ENCODE assay signal across 27 cellular contexts in genomic region chr7:83930262-83930661, GRCh38.
"Had no signal": no experiment of that assay in that cellular context is flagged by ENCODE, and none has a peak within 500 bp of the region (broad histone marks: within the 10 kb centered on the region; RNA-seq: fewer than 3 reads in every experiment).

No MANE protein-coding gene starts in this region.

- H3K9me3 Mint-ChIP-seq: activated naive CD4-positive, alpha-beta T cell treated with anti-CD3 and anti-CD28 coated beads, Interleukin-2, amount 50 U/mL, for 72 hours; activated T-cell treated with anti-CD3 and anti-CD28 coated beads, Interleukin-2, amount 50 U/mL, for 72 hours; nephron; stimulated activated naive CD8-positive, alpha-beta T cell treated with anti-CD3 and anti-CD28 coated beads, Interleukin-15, Interleukin-2, amounts not matched to agents 100 ng/mL and 50 ng/mL, for 24 hours; type B pancreatic cell had no signal

- H3K4me1 ChIP-seq: esophagus muscularis mucosa, foreskin keratinocyte, heart right ventricle, left ventricle myocardium inferior, uterus had no signal

- H3K27ac ChIP-seq: esophagus muscularis mucosa, foreskin keratinocyte, heart right ventricle, left ventricle myocardium inferior, skin epidermis, uterus, VCaP had no signal

- ATAC-seq: activated naive CD4-positive, alpha-beta T cell treated with anti-CD3 and anti-CD28 coated beads, Interleukin-2, amount 50 U/mL, for 72 hours; activated T-cell treated with anti-CD3 and anti-CD28 coated beads, Interleukin-2, amount 50 U/mL, for 72 hours; foreskin keratinocyte; heart right ventricle; sciatic nerve; stimulated activated effector memory CD8-positive, alpha-beta T cell treated with anti-CD3 and anti-CD28 coated beads, Interleukin-12 subunit alpha, Interleukin-12 subunit beta, amount 100 ng/mL, for 72 hours had no signal

- H3K36me3 Mint-ChIP-seq: activated naive CD4-positive, alpha-beta T cell treated with anti-CD3 and anti-CD28 coated beads, Interleukin-2, amount 50 U/mL, for 72 hours; stimulated activated effector memory CD8-positive, alpha-beta T cell treated with anti-CD3 and anti-CD28 coated beads, Interleukin-12 subunit alpha, Interleukin-12 subunit beta, amount 100 ng/mL, for 72 hours; type B pancreatic cell had no signal

- DNase-seq: activated CD4-positive, alpha-beta T cell treated with anti-CD3 and anti-CD28 coated beads for 4 hours; activated CD4-positive, alpha-beta T cell treated with anti-CD3 and anti-CD28 coated beads, Interleukin-2, amount 50 U/mL, for 4 hours; activated naive CD4-positive, alpha-beta T cell; activated T-cell treated with anti-CD3 and anti-CD28 coated beads for 4 hours; activated T-cell treated with anti-CD3 and anti-CD28 coated beads, Interleukin-2, amount 50 U/mL, for 72 hours; dermis blood vessel endothelial cell; effector CD4-positive, alpha-beta T cell; foreskin keratinocyte; heart right ventricle; kidney glomerular epithelial cell; left ventricle myocardium inferior; mesendoderm; stimulated activated CD4-positive, alpha-beta T cell treated with anti-CD3 and anti-CD28 coated beads, Interleukin-12 subunit alpha, Interleukin-12 subunit beta, amount 100 ng/mL, for 4 hours; stimulated activated CD4-positive, alpha-beta T cell treated with anti-CD3 and anti-CD28 coated beads, Interleukin-4, amount 100 ng/mL, for 24 hours; substantia nigra; uterus had no signal

- H3K27ac Mint-ChIP-seq: activated naive CD4-positive, alpha-beta T cell treated with anti-CD3 and anti-CD28 coated beads, Interleukin-2, amount 50 U/mL, for 72 hours; activated T-cell treated with anti-CD3 and anti-CD28 coated beads, Interleukin-2, amount 50 U/mL, for 72 hours; nephron; stimulated activated effector memory CD8-positive, alpha-beta T cell treated with anti-CD3 and anti-CD28 coated beads, Interleukin-12 subunit alpha, Interleukin-12 subunit beta, amount 100 ng/mL, for 72 hours; stimulated activated naive CD8-positive, alpha-beta T cell treated with anti-CD3 and anti-CD28 coated beads, Interleukin-15, Interleukin-2, amounts not matched to agents 100 ng/mL and 50 ng/mL, for 24 hours; type B pancreatic cell had no signal

- H3K4me3 ChIP-seq: esophagus muscularis mucosa, heart right ventricle, left ventricle myocardium inferior, lung, skin epidermis, uterus had no signal

- H3K4me1 Mint-ChIP-seq: central memory CD8-positive, alpha-beta T cell; nephron; stimulated activated effector memory CD8-positive, alpha-beta T cell treated with anti-CD3 and anti-CD28 coated beads, Interleukin-12 subunit alpha, Interleukin-12 subunit beta, amount 100 ng/mL, for 72 hours had no signal

- H3K4me3 Mint-ChIP-seq: activated T-cell treated with anti-CD3 and anti-CD28 coated beads, Interleukin-2, amount 50 U/mL, for 72 hours; central memory CD8-positive, alpha-beta T cell; nephron; stimulated activated effector memory CD8-positive, alpha-beta T cell treated with anti-CD3 and anti-CD28 coated beads, Interleukin-12 subunit alpha, Interleukin-12 subunit beta, amount 100 ng/mL, for 72 hours; stimulated activated naive CD8-positive, alpha-beta T cell treated with anti-CD3 and anti-CD28 coated beads, Interleukin-15, Interleukin-2, amounts not matched to agents 100 ng/mL and 50 ng/mL, for 24 hours; type B pancreatic cell had no signal

- H3K36me3 ChIP-seq: esophagus muscularis mucosa, heart right ventricle, left ventricle myocardium inferior, uterus had no signal

- H3K27me3 ChIP-seq: esophagus muscularis mucosa, heart right ventricle, uterus had no signal

- H3K9me3 ChIP-seq: esophagus muscularis mucosa, heart right ventricle, left ventricle myocardium inferior, uterus had no signal

- H3K27me3 Mint-ChIP-seq: central memory CD8-positive, alpha-beta T cell; stimulated activated naive CD8-positive, alpha-beta T cell treated with anti-CD3 and anti-CD28 coated beads, Interleukin-15, Interleukin-2, amounts not matched to agents 100 ng/mL and 50 ng/mL, for 24 hours; type B pancreatic cell had no signal
